12 cellular contexts compared by ENCODE assay signal in the genomic region with DNA sequence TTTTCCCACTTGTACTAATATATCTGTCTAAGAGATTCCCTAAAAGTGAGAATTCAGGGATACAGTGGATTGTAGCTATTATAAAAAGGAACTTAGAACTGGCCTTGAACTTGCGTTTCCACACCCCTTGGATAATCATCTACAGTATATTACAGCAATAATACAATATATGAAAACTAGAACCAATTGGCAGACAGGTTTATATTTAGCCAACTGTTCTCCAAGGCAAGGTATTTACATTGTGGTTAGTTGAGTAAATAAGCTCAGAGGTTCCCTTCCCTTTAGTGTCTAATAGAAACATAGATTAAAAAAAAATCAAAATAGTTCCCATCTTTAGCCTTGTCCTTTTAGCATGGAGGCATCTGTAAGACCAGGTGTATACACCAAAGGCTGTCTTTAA. TPM values are rescaled to one million over a fixed set of nuclear protein-coding genes. Genes with fewer than 3 reads are reported as not detected.
A peak's percentile ranks its signal among the peaks of the same experiment; 100 is the strongest.
DNase-seq lines count a peak whose midpoint lies in the region; ATAC-seq, FAIRE-seq and TF ChIP-seq lines count a peak whose summit lies in the region.
"Had no signal": no experiment of that assay in that cellular context is flagged by ENCODE, and none has a peak within 500 bp of the region (broad histone marks: within the 10 kb centered on the region; RNA-seq: fewer than 3 reads in every experiment).

No MANE protein-coding gene starts in this region.

- no peak for TF ChIP-seq RAD21 in HCT116 (IDR thresholded peaks at IDR 0.05; ENCODE audit: low read depth)
- no peak for TF ChIP-seq RAD21 in K562 (CRISPR knock-in tag; conservative IDR thresholded peaks at IDR 0.05 in 1 of 2, IDR thresholded peaks at IDR 0.05 in 1 of 2)

- intact Hi-C loops in HCT116 (cut with micrococcal nuclease) (no loop called here), K562 (cut with micrococcal nuclease) (no loop called here)

- H3K9me3 ChIP-seq in HCT116 (ENCODE audit: control insufficient read depth in 1 of 2, insufficient read depth in 1 of 2, low read depth in 1 of 2, low read length in 2 of 2) (no peaks in the 10 kb centered on the region), K562 (replicated peaks; ENCODE audit: control insufficient read depth, insufficient read depth, low read depth, low read length) (no peaks in the 10 kb centered on the region), muscle layer of duodenum (ENCODE audit: control insufficient read depth in 1 of 2, low read length in 2 of 2) (no peaks in the 10 kb centered on the region)

- DNase-seq in HCT116 (ENCODE audit: low read depth, low spot score) (no peak), K562 (ENCODE audit: extremely low read depth in 1 of 4, low spot score in 3 of 4) (no peak), MV-4-11 (lab: John Stamatoyannopoulos, UW) (no peak), kidney tubule cell (ENCODE audit: low spot score) (no peak)
- DNase-seq: activated effector memory CD4-positive, alpha-beta T cell treated with anti-CD3 and anti-CD28 coated beads, Interleukin-2, amount 50 U/mL, for 16 hours; Karpas-422; stimulated activated CD4-positive, alpha-beta T cell treated with anti-CD3 and anti-CD28 coated beads, Interleukin-15, amount 100 ng/mL, for 24 hours; stimulated activated naive CD8-positive, alpha-beta T cell treated with anti-CD3 and anti-CD28 coated beads, Interleukin-15, amount 100 ng/mL, for 72 hours had no signal

- H3K4me2 ChIP-seq in HCT116 (ENCODE audit: low read length) (peak overlapping the region; percentile 14; the same call in 1 of the 2 replicates), K562 (ENCODE audit: insufficient read depth, low read length) (no peak overlapping the region)

- no peaks in the 10 kb centered on the region for H3K9me2 ChIP-seq in HCT116 (ENCODE audit: insufficient read depth)

- TF ChIP-seq CTCF in 22Rv1 (IDR thresholded peaks at IDR 0.05) (no peak), HCT116 (IDR thresholded peaks at IDR 0.05 in 2 of 3, conservative IDR thresholded peaks at IDR 0.05 in 1 of 3; ENCODE audit: borderline replicate concordance in 1 of 3, insufficient read depth in 1 of 3, low read depth in 2 of 3, low read length in 2 of 3) (no peak), K562 (IDR thresholded peaks at IDR 0.05 in 2 of 3, conservative IDR thresholded peaks at IDR 0.05 in 1 of 3; ENCODE audit: insufficient read depth in 2 of 3, low read depth in 1 of 3, low read length in 3 of 3) (no peak)

- no peak for TF ChIP-seq EP300 in K562 (IDR thresholded peaks at IDR 0.05; ENCODE audit: low read length)

- no peak overlapping the region for H3K4me3 ChIP-seq in HCT116 (replicated peaks in 1 of 2; ENCODE audit: low read depth in 1 of 2, low read length in 2 of 2)
- H3K4me3 ChIP-seq in K562, result no peak overlapping the region
- no peak overlapping the region for H3K4me3 ChIP-seq in muscle layer of duodenum (ENCODE audit: low read depth in 1 of 2, low read length in 2 of 2)

- BruUV-seq in HCT116 (replicated peaks; lab: Mats Ljungman, UMichigan) (no TSS peak), K562 (replicated peaks; lab: Mats Ljungman, UMichigan) (no TSS peak)

- H3K27ac ChIP-seq in 22Rv1 (peak overlapping the region; percentile 21; the same call in 1 of the 2 replicates), HCT116 (ENCODE audit: low read depth, low read length) (no peak overlapping the region), K562 (ENCODE audit: extremely low read depth, low read depth, low read length) (no peak overlapping the region), muscle layer of duodenum (ENCODE audit: low read length) (peak overlapping the region; percentile 93)

- in situ Hi-C loops in K562 (cut with MboI), result no loop called here

- H3K4me1 ChIP-seq in HCT116 (ENCODE audit: control insufficient read depth in 1 of 2, insufficient read depth in 2 of 2, low read length in 2 of 2) (peaks cover 41 to 55% of the 10 kb centered on the region in 2 experiments), K562 (replicated peaks in 1 of 2; ENCODE audit: control insufficient read depth in 2 of 2, insufficient read depth in 2 of 2, low read length in 2 of 2) (peaks cover 30 to 41% of the 10 kb centered on the region in 2 experiments), muscle layer of duodenum (ENCODE audit: control insufficient read depth in 1 of 2, insufficient read depth in 2 of 2, low read length in 2 of 2) (peaks cover 8 to 31% of the 10 kb centered on the region in 2 donors)

- WGBS in K562 (ENCODE audit: insufficient coverage, low coverage, missing lambda C conversion rate), result 67% methylated on average over 1 of the region's 1 CpG

- H3K27me3 ChIP-seq in HCT116 (ENCODE audit: insufficient read depth, low read length) (no peaks in the 10 kb centered on the region), K562 (ENCODE audit: control insufficient read depth in 2 of 2, insufficient read depth in 2 of 2, low read length in 2 of 2) (no peaks in the 10 kb centered on the region), muscle layer of duodenum (ENCODE audit: low read depth, low read length) (no peaks in the 10 kb centered on the region)

- RAD21 ChIA-PET in HCT116 (lab: Charles Lee; ENCODE audit: low non-redundant PET in 1 of 2, low total read pairs in 2 of 2, uncharacterized antibody in 2 of 2, unreplicated experiment in 2 of 2), result no interaction called here

- no peaks in the 10 kb centered on the region for H4K20me1 ChIP-seq in HCT116 (ENCODE audit: insufficient read depth)
- no peaks in the 10 kb centered on the region for H4K20me1 ChIP-seq in K562 (replicated peaks; ENCODE audit: control insufficient read depth, insufficient read depth, low read length)

- no peak for TF ChIP-seq POLR2A in HCT116 (IDR thresholded peaks at IDR 0.05; ENCODE audit: borderline replicate concordance, extremely low read depth, insufficient read depth, insufficient read length)
- no peak for TF ChIP-seq POLR2A in K562 (conservative IDR thresholded peaks at IDR 0.05)

- no peaks in the 10 kb centered on the region for H3K9me1 ChIP-seq in K562 (ENCODE audit: control insufficient read depth, insufficient read depth, low read length)

- POLR2A ChIA-PET in HCT116 (lab: Charles Lee) (interaction anchor here (0.8 kb wide), 1 partner anchor 19 kb away, joined by 3 read pairs; no protein-coding TSS in a partner anchor), K562 (lab: Yijun Ruan, JAX) (interaction anchor here (1.0 to 1.8 kb wide), 2 partner anchors 9 to 13 kb away, joined by 3 to 8 read pairs; no protein-coding TSS in a partner anchor)

- no peak for FAIRE-seq in K562 (lab: Jason Lieb, UNC)

- CTCF ChIA-PET in HCT116 (lab: Charles Lee) (no interaction called here), K562 (lab: Yijun Ruan, JAX; ENCODE audit: low intra/inter-chr PET ratio) (no interaction called here)

- ATAC-seq in HCT116, result no peak
- no peak for ATAC-seq in K562
- ATAC-seq in GM18519 (IDR thresholded peaks at IDR 0.05; ENCODE audit: low FRiP score, unreplicated experiment), result no peak
- ATAC-seq in HG02973 (IDR thresholded peaks at IDR 0.05; ENCODE audit: unreplicated experiment), result no peak
- ATAC-seq: stimulated activated naive CD8-positive, alpha-beta T cell treated with anti-CD3 and anti-CD28 coated beads, Interleukin-15, amount 100 ng/mL, for 72 hours had no signal

- H2AFZ ChIP-seq in HCT116 (ENCODE audit: low read depth, low read length, poor library complexity, severe bottlenecking), result no peak overlapping the region
- no peak overlapping the region for H2AFZ ChIP-seq in K562 (ENCODE audit: low read depth, low read length)

- H3K9ac ChIP-seq in HCT116 (ENCODE audit: low read length), result no peak overlapping the region
- H3K9ac ChIP-seq in K562 (ENCODE audit: insufficient read depth in 1 of 2, low read depth in 2 of 2, low read length in 2 of 2), result no peak overlapping the region

- H3K36me3 ChIP-seq in HCT116 (ENCODE audit: control insufficient read depth in 1 of 2, insufficient read depth in 2 of 2, low read length in 2 of 2) (no peaks in the 10 kb centered on the region), K562 (ENCODE audit: control insufficient read depth, insufficient read depth, low read length) (no peaks in the 10 kb centered on the region), muscle layer of duodenum (ENCODE audit: control insufficient read depth in 1 of 2, insufficient read depth in 2 of 2, low read length in 2 of 2) (peaks cover 0 to under 1% of the 10 kb centered on the region in 2 donors)

- H3K79me2 ChIP-seq in HCT116 (ENCODE audit: insufficient read depth, low read length) (no peaks in the 10 kb centered on the region), K562 (ENCODE audit: control insufficient read depth, insufficient read depth, low read length) (no peaks in the 10 kb centered on the region)

TF ChIP-seq in HCT116, 20 proteins besides CTCF, POLR2A, EP300 and RAD21 (continues in another document):
- TF ChIP-seq ZFX (IDR thresholded peaks at IDR 0.05), result no peak
- no peak for TF ChIP-seq SIN3A (IDR thresholded peaks at IDR 0.05; ENCODE audit: low read depth)

TF ChIP-seq in K562, 482 proteins besides CTCF, POLR2A, EP300 and RAD21:
- TF ChIP-seq MYC (IDR thresholded peaks at IDR 0.05; ENCODE audit: low read depth, low read length) (0 out of 2 replicates have a peak, but pooled peaks have one; percentile 4), MYC (CRISPR knock-in tag; IDR thresholded peaks at IDR 0.05; ENCODE audit: borderline replicate concordance, low read depth) (no peak), FOXA1 (IDR thresholded peaks at IDR 0.05; ENCODE audit: borderline replicate concordance) (peak; percentile 79), C11orf30 (IDR thresholded peaks at IDR 0.05; ENCODE audit: low read depth) (no peak), FOXA3 (CRISPR knock-in tag; conservative IDR thresholded peaks at IDR 0.05 in 1 of 2, IDR thresholded peaks at IDR 0.05 in 1 of 2) (peak; percentile 81 to 94; a peak in 3 of 4 replicates)

RNA-seq across cellular contexts. Expression of a gene that starts 42.1 kb away (rescaled TPM):
- 79.6 TPM for total RNA-seq in HCT116 (2021; ENCODE audit: unreplicated experiment)
- 31.8 and 36.5 TPM in 2 replicates for polyA plus RNA-seq in HCT116 (2012)
- 69.0 and 93.4 TPM in 2 replicates for total RNA-seq in K562 (2011; cell fraction: chromatin; rRNA removed; ENCODE audit: low replicate concordance)
- total RNA-seq in K562 (2011; cell fraction: nucleolus; rRNA removed), result 30.0 and 30.2 TPM in 2 replicates
- total RNA-seq in K562 (2011; cell fraction: nucleoplasm; rRNA removed), result 42.2 and 56.2 TPM in 2 replicates
- 24.7 and 28.3 TPM in 2 replicates for total RNA-seq in K562 (2014; rRNA removed)
- 31.5 and 41.1 TPM in 2 replicates for total RNA-seq in K562 (2014; rRNA removed; fragmentation: Illumina TruSeq; extraction: Trizol)
- 22.5 and 24.4 TPM in 2 replicates for total RNA-seq in K562 (2015; rRNA removed; fragmentation: Illumina TruSeq; extraction: Trizol)
- 22.7 and 24.2 TPM in 2 replicates for total RNA-seq in K562 (2021)
- 24.0 and 37.8 TPM in 2 replicates for polyA plus RNA-seq in K562 (2011; rRNA removed)
- 8.2 and 9.2 TPM in 2 replicates for polyA plus RNA-seq in K562 (2011; cell fraction: cytosol; rRNA removed)
- polyA plus RNA-seq in K562 (2011; cell fraction: nucleus; rRNA removed), result 21.7 and 22.5 TPM in 2 replicates
- polyA plus RNA-seq in K562 (2012), result 16.3 and 16.8 TPM in 2 replicates
- polyA plus RNA-seq in K562 (2014; fragmentation: Illumina TruSeq; extraction: Trizol), result 34.0 and 37.0 TPM in 2 replicates
- 10 to 100 TPM; 20.2 to 23.7 TPM for polyA plus RNA-seq in K562 (2014; fragmentation: Nextera tagmentation; extraction: Ambion mirVana)
- 24.8 and 27.3 TPM in 2 replicates for polyA plus RNA-seq in K562 (2014; rRNA removed)
- 31.8 and 43.7 TPM in 2 replicates for polyA minus RNA-seq in K562 (2011; rRNA and poly(A)+ RNA removed)
- polyA minus RNA-seq in K562 (2011; cell fraction: cytosol; rRNA and poly(A)+ RNA removed), result 12.8 and 24.0 TPM in 2 replicates
- 12.5 and 22.5 TPM in 2 replicates for polyA minus RNA-seq in K562 (2011; cell fraction: nucleus; rRNA and poly(A)+ RNA removed)

Comparison
In these comparisons a context has a peak if more than half of its experiments do, and no peak if none do; other contexts are left out.
1. H3K27ac ChIP-seq: peak in 22Rv1 (single experiment) and muscle layer of duodenum (single experiment); none in HCT116 (single experiment) and K562 (single experiment).